ENCODE assay signal across 8 cellular contexts in genomic region chr5:77775773-77776605, GRCh38. TPM values are rescaled to one million over a fixed set of nuclear protein-coding genes. Genes with fewer than 3 reads are reported as not detected.
DNase-seq lines count a peak whose midpoint lies in the region; ATAC-seq and TF ChIP-seq lines count a peak whose summit lies in the region.

Gene TBCA (minus strand): TSS chr5:77776339. CDS start chr5:77776257, 82 bp downstream.

- H3K9me3 ChIP-seq in ES-I3 (ENCODE audit: control insufficient read depth, insufficient read depth, low read length), result no peaks in the 10 kb centered on the region

- H3K9me3 Mint-ChIP-seq in activated T-helper 17 cell treated with anti-CD3 and anti-CD28 coated beads, Interleukin-2, amount 50 U/mL, for 72 hours, result no peaks in the 10 kb centered on the region
- no peaks in the 10 kb centered on the region for H3K9me3 Mint-ChIP-seq in natural killer cell

- no peak for TF ChIP-seq CTCF in LNCaP clone FGC (IDR thresholded peaks at IDR 0.05; ENCODE audit: control insufficient read depth, extremely low read depth, insufficient read depth)
- no peak for TF ChIP-seq CTCF in RWPE1 (conservative IDR thresholded peaks at IDR 0.05; ENCODE audit: low read depth)
- no peak for TF ChIP-seq CTCF in fibroblast of mammary gland (conservative IDR thresholded peaks at IDR 0.05; ENCODE audit: control insufficient read depth, insufficient read depth, low read depth, low read length)
- TF ChIP-seq CTCF in natural killer cell (IDR thresholded peaks at IDR 0.05), result no peak

- POLR2A ChIA-PET in RWPE1 (lab: Yijun Ruan, JAX; ENCODE audit: low non-redundant PET), result no interaction called here

- H3K9ac ChIP-seq in ES-I3 (ENCODE audit: low read depth, low read length), result peak within 1 kb of the TSS; percentile 88

- H3K4me1 ChIP-seq in ES-I3 (ENCODE audit: insufficient read depth, low read length), result peaks cover 11% of the 10 kb centered on the region

- DNase-seq in H4 (ENCODE audit: low spot score) (peak; percentile 84), LNCaP clone FGC (ENCODE audit: low read depth) (peak; percentile 52), RWPE1 (ENCODE audit: low spot score) (peak; percentile 90), fibroblast of mammary gland (ENCODE audit: low read depth) (peak; percentile 89), natural killer cell (peak; percentile 90)
- DNase-seq in stimulated activated naive CD4-positive, alpha-beta T cell treated with Interleukin-2 at 50 U/mL for 16 hours (lab: John Stamatoyannopoulos, UW), result peak; percentile 87

- peaks cover 34% of the 10 kb centered on the region for H3K4me1 Mint-ChIP-seq in activated T-helper 17 cell treated with anti-CD3 and anti-CD28 coated beads, Interleukin-2, amount 50 U/mL, for 72 hours
- peaks cover 39 to 44% of the 10 kb centered on the region in 2 donors for H3K4me1 Mint-ChIP-seq in natural killer cell

- peak within 1 kb of the TSS; percentile 87 for H3K27ac ChIP-seq in RWPE1

- peaks cover 51% of the 10 kb centered on the region for H3K36me3 Mint-ChIP-seq in activated T-helper 17 cell treated with anti-CD3 and anti-CD28 coated beads, Interleukin-2, amount 50 U/mL, for 72 hours (ENCODE audit: low read depth)
- H3K36me3 Mint-ChIP-seq in natural killer cell, result no peaks in the 10 kb centered on the region

- H3K27me3 Mint-ChIP-seq in activated T-helper 17 cell treated with anti-CD3 and anti-CD28 coated beads, Interleukin-2, amount 50 U/mL, for 72 hours, result no peaks in the 10 kb centered on the region
- H3K27me3 Mint-ChIP-seq in natural killer cell (ENCODE audit: low read depth in 2 of 2), result no peaks in the 10 kb centered on the region

- intact Hi-C loops in natural killer cell (cut with micrococcal nuclease), result loop anchor here (10.0 kb wide), 1 partner anchor 281 kb away; the partner anchor contains the start of gene WDR41

- H3K4me3 Mint-ChIP-seq in activated T-helper 17 cell treated with anti-CD3 and anti-CD28 coated beads, Interleukin-2, amount 50 U/mL, for 72 hours, result peak within 1 kb of the TSS; percentile 99
- peak within 1 kb of the TSS; percentile 97 for H3K4me3 Mint-ChIP-seq in natural killer cell

- ATAC-seq in activated T-helper 17 cell treated with anti-CD3 and anti-CD28 coated beads, Interleukin-2, amount 50 U/mL, for 72 hours (replicated peaks), result peak; percentile 91
- ATAC-seq in natural killer cell, result peak; percentile 82 to 92 (median 83)

- peak within 1 kb of the TSS; percentile 69 for H3K4me3 ChIP-seq in LNCaP clone FGC (ENCODE audit: low read depth, low read length)
- H3K4me3 ChIP-seq in fibroblast of mammary gland (ENCODE audit: control insufficient read depth, low read depth, low read length), result peak within 1 kb of the TSS; percentile 87

- H3K36me3 ChIP-seq in ES-I3 (ENCODE audit: insufficient read depth, low read length), result no peaks in the 10 kb centered on the region; the same call in none of the 2 replicates

- peak within 1 kb of the TSS; percentile 98 for H3K27ac Mint-ChIP-seq in activated T-helper 17 cell treated with anti-CD3 and anti-CD28 coated beads, Interleukin-2, amount 50 U/mL, for 72 hours
- peak within 1 kb of the TSS; percentile 90 to 98 for H3K27ac Mint-ChIP-seq in natural killer cell

- CTCF ChIA-PET in RWPE1 (lab: Yijun Ruan, JAX), result interaction anchor here (0.7 to 0.9 kb wide), 2 partner anchors 49 to 170 kb away, joined by 3 read pairs; no protein-coding TSS in a partner anchor

RNA-seq across cellular contexts. Expression of gene TBCA, which starts in this region (rescaled TPM):
- total RNA-seq in H4 (2014; rRNA removed; shearing (Covaris generic)), result 153 and 211 TPM in 2 replicates
- total RNA-seq in activated T-helper 17 cell treated with anti-CD3 and anti-CD28 coated beads, Interleukin-2, amount 50 U/mL, for 72 hours, result 100 to 1,000 TPM; 116 to 195 TPM
- 10 to 100 TPM; 65.0 to 72.3 (median 70.7) TPM for total RNA-seq in natural killer cell

Comparison
In these comparisons a context has a peak if more than half of its experiments do, and no peak if none do; other contexts are left out.
1. Peak in every context shown above with its lines: DNase-seq, ATAC-seq, H3K4me3 ChIP-seq and H3K27ac ChIP-seq.